ENCODE assay signal across 8 cellular contexts in the genomic region with DNA sequence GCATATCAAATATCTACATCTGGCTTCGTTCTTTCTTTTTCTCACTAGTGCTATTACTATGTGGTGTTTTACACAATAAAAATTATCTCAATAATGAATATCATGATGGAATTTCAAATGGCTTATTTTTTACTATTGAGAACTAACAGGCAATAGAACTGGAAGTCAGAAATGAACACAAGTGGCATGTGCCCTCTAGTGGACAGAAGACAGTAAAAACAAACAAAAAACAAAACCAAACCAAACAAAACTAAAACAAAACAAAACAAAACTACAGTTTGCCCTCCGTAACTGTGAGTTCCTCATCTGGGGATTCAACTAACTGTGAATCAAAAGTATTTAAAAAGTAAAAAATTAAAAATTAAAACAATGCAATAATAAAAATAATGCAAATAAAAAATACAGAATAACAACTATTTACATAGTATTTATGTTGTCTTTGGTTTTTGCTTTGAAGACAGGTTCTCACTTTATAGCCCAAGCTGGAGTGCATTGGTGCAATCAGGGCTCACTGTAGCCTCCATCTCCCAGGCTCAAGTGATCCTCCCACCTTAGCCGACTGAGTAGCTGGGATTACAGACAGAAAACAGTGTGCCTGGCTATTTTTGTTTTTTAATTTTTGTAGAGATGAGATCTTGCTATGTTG.
DNase-seq lines count a peak whose midpoint lies in the region; ATAC-seq and TF ChIP-seq lines count a peak whose summit lies in the region.

No MANE protein-coding gene starts in this region.

- WGBS in tibial nerve, 2 donors = 29 to 38% methylated on average over 3 of the region's 3 CpGs

- no peaks in the 10 kb centered on the region for H3K4me1 ChIP-seq in tibial nerve

- ATAC-seq in GM18511 (IDR thresholded peaks at IDR 0.05; ENCODE audit: unreplicated experiment) = peak; percentile 89
- ATAC-seq in HG02852 (IDR thresholded peaks at IDR 0.05; ENCODE audit: unreplicated experiment) = peak; percentile 92

- H3K36me3 ChIP-seq in tibial nerve = no peaks in the 10 kb centered on the region

- H3K4me3 ChIP-seq in epithelial cell of esophagus (ENCODE audit: low read length) = no peak overlapping the region
- no peak overlapping the region for H3K4me3 ChIP-seq in tibial nerve

- no peaks in the 10 kb centered on the region for H3K27me3 ChIP-seq in tibial nerve

- TF ChIP-seq EP300 in tibial nerve (IDR thresholded peaks at IDR 0.05) = no peak

- DNase-seq in A172 (ENCODE audit: low spot score) (peak; percentile 18), NCI-H2227 (lab: John Stamatoyannopoulos, UW; ENCODE audit: unreplicated experiment) (peak; percentile 24), epithelial cell of esophagus (ENCODE audit: low read depth) (peak; percentile 32), tibial nerve (ENCODE audit: low spot score in 2 of 2) (no peak), NCI-H2029 (lab: John Stamatoyannopoulos, UW) (no peak)
- DNase-seq in stimulated activated CD4-positive, alpha-beta T cell treated with anti-CD3 and anti-CD28 coated beads, Interleukin-4, amount 100 ng/mL, for 24 hours = no peak

- TF ChIP-seq CTCF in epithelial cell of esophagus (IDR thresholded peaks at IDR 0.05; ENCODE audit: insufficient read depth, low read depth, low read length, missing control alignments) (peak; percentile 69), tibial nerve (IDR thresholded peaks at IDR 0.05) (peak in 3 of 5 experiments; percentile 21 to 50 (median 48))

- no peak overlapping the region for H3K27ac ChIP-seq in tibial nerve

- no peak for TF ChIP-seq POLR2A in tibial nerve (IDR thresholded peaks at IDR 0.05)

- no peaks in the 10 kb centered on the region for H3K9me3 ChIP-seq in tibial nerve

Comparison
In these comparisons a context has a peak if more than half of its experiments do, and no peak if none do; other contexts are left out.
1. DNase-seq: peak in A172 (single experiment), NCI-H2227 (single experiment) and epithelial cell of esophagus (single experiment); none in tibial nerve (0 of 2), NCI-H2029 (single experiment) and stimulated activated CD4-positive, alpha-beta T cell treated with anti-CD3 and anti-CD28 coated beads, Interleukin-4, amount 100 ng/mL, for 24 hours (single experiment).